ENCODE assay signal across 1 cellular context in genomic region chr20:51420111-51420510, GRCh38.
TF ChIP-seq lines count a peak whose summit lies in the region.

No MANE protein-coding gene starts in this region.

TF ChIP-seq in endothelial cell of umbilical vein, 7 proteins besides CTCF, POLR2A, EP300 and RAD21 (continued from another document):
- no peak for TF ChIP-seq MYC (IDR thresholded peaks at IDR 0.05; ENCODE audit: low read depth, low read length)
